In genomic region chr3:193756536-193756935, GRCh38 we compare ENCODE assay signal across 27 cellular contexts.
"Had no signal": no experiment of that assay in that cellular context is flagged by ENCODE, and none has a peak within 500 bp of the region (broad histone marks: within the 10 kb centered on the region; RNA-seq: fewer than 3 reads in every experiment).

No MANE protein-coding gene starts in this region.

- H3K4me3 ChIP-seq: colonic mucosa, coronary artery, dorsolateral prefrontal cortex, esophagus muscularis mucosa, esophagus squamous epithelium, gastrocnemius medialis, gastroesophageal sphincter, heart left ventricle had no signal

- DNase-seq: colonic mucosa; cortex of kidney; dermis blood vessel endothelial cell; dorsolateral prefrontal cortex; effector CD4-positive, alpha-beta T cell; effector CD8-positive, alpha-beta T cell; effector memory CD4-positive, alpha-beta T cell; effector memory CD8-positive, alpha-beta T cell; endodermal cell; erythroblast; esophagus squamous epithelium; foreskin fibroblast; foreskin keratinocyte; foreskin melanocyte; gastrocnemius medialis; glutamatergic neuron; head of caudate nucleus; heart left ventricle had no signal

- H3K36me3 ChIP-seq: colonic mucosa, esophagus muscularis mucosa, esophagus squamous epithelium, gastrocnemius medialis, gastroesophageal sphincter, heart left ventricle had no signal

- FAIRE-seq: colon, endometrium, endothelial cell of umbilical vein, frontal cortex had no signal

- ATAC-seq: effector memory CD8-positive, alpha-beta T cell; esophagus mucosa; foreskin keratinocyte; gastrocnemius medialis; gastroesophageal sphincter; heart left ventricle had no signal

- H3K27me3 ChIP-seq: colonic mucosa, dorsolateral prefrontal cortex, esophagus muscularis mucosa, gastrocnemius medialis, gastroesophageal sphincter, heart left ventricle had no signal

- H3K27ac ChIP-seq: colonic mucosa, coronary artery, dorsolateral prefrontal cortex, epithelial cell of prostate, esophagus muscularis mucosa, esophagus squamous epithelium, foreskin keratinocyte, gastrocnemius medialis, gastroesophageal sphincter, heart left ventricle had no signal

- H3K9me3 ChIP-seq: colonic mucosa had no signal

- H3K4me1 ChIP-seq: colonic mucosa, esophagus muscularis mucosa, esophagus squamous epithelium, foreskin keratinocyte, gastrocnemius medialis, gastroesophageal sphincter, heart left ventricle had no signal
